Comparison of ENCODE assay signal across 31 cellular contexts in genomic region chr11:94145431-94145830, GRCh38.
"Had no signal": no experiment of that assay in that cellular context is flagged by ENCODE, and none has a peak within 500 bp of the region (broad histone marks: within the 10 kb centered on the region; RNA-seq: fewer than 3 reads in every experiment).

No MANE protein-coding gene starts in this region.

- H3K4me2 ChIP-seq: hepatocyte, smooth muscle cell had no signal

- H3K36me3 ChIP-seq: gastrocnemius medialis, lower lobe of right lung, prostate gland, right atrium auricular region, thoracic aorta, tibial nerve, upper lobe of right lung, uterus had no signal

- H3K9me3 Mint-ChIP-seq: central memory CD8-positive, alpha-beta T cell; endodermal cell; nephron had no signal

- H3K4me3 ChIP-seq: dorsolateral prefrontal cortex, gastrocnemius medialis, hepatocyte, lower lobe of right lung, prostate gland, right atrium auricular region, smooth muscle cell, thoracic aorta, tibial nerve, upper lobe of right lung, uterus had no signal

- FAIRE-seq: islet of Langerhans had no signal

- H2AFZ ChIP-seq: hepatocyte had no signal

- H3K27ac ChIP-seq: dorsolateral prefrontal cortex, epithelial cell of prostate, gastrocnemius medialis, hepatocyte, lower lobe of right lung, prostate gland, right atrium auricular region, thoracic aorta, upper lobe of right lung, uterus had no signal

- H3K4me1 ChIP-seq: prostate gland had no signal

- H3K27me3 ChIP-seq: dorsolateral prefrontal cortex, gastrocnemius medialis, hepatocyte, right atrium auricular region, tibial nerve, upper lobe of right lung, uterus had no signal

- H3K9me3 ChIP-seq: gastrocnemius medialis, lower lobe of right lung, prostate gland, right atrium auricular region, thoracic aorta, tibial nerve, upper lobe of right lung, uterus had no signal

- DNase-seq: cortex of kidney; dorsolateral prefrontal cortex; effector CD8-positive, alpha-beta T cell; endodermal cell; foreskin fibroblast; gastrocnemius medialis; kidney glomerular epithelial cell; left colon; left ventricle myocardium superior; lower lobe of right lung; nucleus accumbens; stimulated activated CD4-positive, alpha-beta T cell treated with anti-CD3 and anti-CD28 coated beads, Interleukin-12 subunit alpha, Interleukin-12 subunit beta, amount 100 ng/mL, for 4 hours; stimulated activated CD4-positive, alpha-beta T cell treated with anti-CD3 and anti-CD28 coated beads, Interleukin-1b, Interleukin-23, amount 100 ng/mL, for 48 hours; stimulated activated CD4-positive, alpha-beta T cell treated with anti-CD3 and anti-CD28 coated beads, Interleukin-4, amount 100 ng/mL, for 1 hour; stimulated activated CD8-positive, alpha-beta memory T cell treated with anti-CD3 and anti-CD28 coated beads, Interleukin-4, amount 100 ng/mL, for 48 hours; stimulated activated naive CD4-positive, alpha-beta T cell treated with Interleukin-2 at 50 U/mL for 16 hours; substantia nigra; upper lobe of right lung; uterus had no signal

- ATAC-seq: esophagus mucosa, gastrocnemius medialis, left colon, lower lobe of right lung, sciatic nerve, upper lobe of right lung had no signal

- H3K4me3 Mint-ChIP-seq: central memory CD8-positive, alpha-beta T cell; endodermal cell; nephron had no signal

- H3K27ac Mint-ChIP-seq: endodermal cell had no signal

- H3K27me3 Mint-ChIP-seq: central memory CD8-positive, alpha-beta T cell had no signal
